1 cellular context compared by ENCODE assay signal in genomic region chr10:100535715-100536353, GRCh38.
TF ChIP-seq lines count a peak whose summit lies in the region.

Gene HIF1AN (plus strand): TSS chr10:100535943. CDS start chr10:100535959, 16 bp downstream.

TF ChIP-seq in K562, 482 proteins besides CTCF, POLR2A, EP300 and RAD21 (continued from another document and continues in another):
- peak; percentile 48; the same call in 1 of the 2 replicates for TF ChIP-seq ARID4B (CRISPR knock-in tag; IDR thresholded peaks at IDR 0.05)
- TF ChIP-seq NR2C2 (CRISPR knock-in tag; IDR thresholded peaks at IDR 0.05): no peak
- peak; percentile 94 for TF ChIP-seq NR2C2 (tag; IDR thresholded peaks at IDR 0.05)
- TF ChIP-seq, protein P1, sequence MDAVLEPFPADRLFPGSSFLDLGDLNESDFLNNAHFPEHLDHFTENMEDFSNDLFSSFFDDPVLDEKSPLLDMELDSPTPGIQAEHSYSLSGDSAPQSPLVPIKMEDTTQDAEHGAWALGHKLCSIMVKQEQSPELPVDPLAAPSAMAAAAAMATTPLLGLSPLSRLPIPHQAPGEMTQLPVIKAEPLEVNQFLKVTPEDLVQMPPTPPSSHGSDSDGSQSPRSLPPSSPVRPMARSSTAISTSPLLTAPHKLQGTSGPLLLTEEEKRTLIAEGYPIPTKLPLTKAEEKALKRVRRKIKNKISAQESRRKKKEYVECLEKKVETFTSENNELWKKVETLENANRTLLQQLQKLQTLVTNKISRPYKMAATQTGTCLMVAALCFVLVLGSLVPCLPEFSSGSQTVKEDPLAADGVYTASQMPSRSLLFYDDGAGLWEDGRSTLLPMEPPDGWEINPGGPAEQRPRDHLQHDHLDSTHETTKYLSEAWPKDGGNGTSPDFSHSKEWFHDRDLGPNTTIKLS (IDR thresholded peaks at IDR 0.05; ENCODE audit: borderline replicate concordance, low read depth): peak; percentile 34; the same call in 1 of the 2 replicates
- peak; percentile 62; the same call in 1 of the 2 replicates for TF ChIP-seq ELF1 (tag; IDR thresholded peaks at IDR 0.05)
- peak; percentile 48; the same call in 1 of the 2 replicates for TF ChIP-seq NCOA1 (IDR thresholded peaks at IDR 0.05; ENCODE audit: low read depth)
- TF ChIP-seq ATF1 (CRISPR knock-in tag; IDR thresholded peaks at IDR 0.05): no peak
- TF ChIP-seq ATF1 (tag; IDR thresholded peaks at IDR 0.05): peak; percentile 51
- TF ChIP-seq SOX6 (IDR thresholded peaks at IDR 0.05): peak; percentile 38; the same call in 1 of the 2 replicates
- TF ChIP-seq ZBTB7A (IDR thresholded peaks at IDR 0.05; ENCODE audit: borderline replicate concordance, control insufficient read depth, low read depth, low read length): no peak
- TF ChIP-seq NEUROD1 (IDR thresholded peaks at IDR 0.05; ENCODE audit: borderline replicate concordance, low read depth, low read length, partially characterized antibody): peak; percentile 49
- TF ChIP-seq POLR2AphosphoS5 (IDR thresholded peaks at IDR 0.05; ENCODE audit: control insufficient read depth, insufficient read depth, low read depth, low read length): peak; percentile 67; the same call in 1 of the 2 replicates
- TF ChIP-seq ATF7 (IDR thresholded peaks at IDR 0.05): peak; percentile 67
- peak in 1 of 2 experiments; percentile 48; a peak in 1 of 4 replicates for TF ChIP-seq MNT (conservative IDR thresholded peaks at IDR 0.05)
- peak; percentile 99 for TF ChIP-seq ZNF384 (IDR thresholded peaks at IDR 0.05; ENCODE audit: low read depth, low read length)
- 0 out of 2 replicates have a peak, but pooled peaks have one; percentile 25 for TF ChIP-seq MYC (IDR thresholded peaks at IDR 0.05; ENCODE audit: low read depth, low read length)
- TF ChIP-seq MYC (CRISPR knock-in tag; IDR thresholded peaks at IDR 0.05; ENCODE audit: borderline replicate concordance, low read depth): no peak
- TF ChIP-seq MAZ (CRISPR knock-in tag; conservative IDR thresholded peaks at IDR 0.05 in 1 of 2, IDR thresholded peaks at IDR 0.05 in 1 of 2): peak; percentile 60 to 87; a peak in 3 of 4 replicates
- TF ChIP-seq NCOA2 (IDR thresholded peaks at IDR 0.05; ENCODE audit: partially characterized antibody in 2 of 2): no peak
- no peak for TF ChIP-seq HSF4 (CRISPR knock-in tag; IDR thresholded peaks at IDR 0.05; ENCODE audit: borderline replicate concordance)
- TF ChIP-seq SLC30A9 (CRISPR knock-in tag; IDR thresholded peaks at IDR 0.05): no peak
- TF ChIP-seq, protein P2, sequence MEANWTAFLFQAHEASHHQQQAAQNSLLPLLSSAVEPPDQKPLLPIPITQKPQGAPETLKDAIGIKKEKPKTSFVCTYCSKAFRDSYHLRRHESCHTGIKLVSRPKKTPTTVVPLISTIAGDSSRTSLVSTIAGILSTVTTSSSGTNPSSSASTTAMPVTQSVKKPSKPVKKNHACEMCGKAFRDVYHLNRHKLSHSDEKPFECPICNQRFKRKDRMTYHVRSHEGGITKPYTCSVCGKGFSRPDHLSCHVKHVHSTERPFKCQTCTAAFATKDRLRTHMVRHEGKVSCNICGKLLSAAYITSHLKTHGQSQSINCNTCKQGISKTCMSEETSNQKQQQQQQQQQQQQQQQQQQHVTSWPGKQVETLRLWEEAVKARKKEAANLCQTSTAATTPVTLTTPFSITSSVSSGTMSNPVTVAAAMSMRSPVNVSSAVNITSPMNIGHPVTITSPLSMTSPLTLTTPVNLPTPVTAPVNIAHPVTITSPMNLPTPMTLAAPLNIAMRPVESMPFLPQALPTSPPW (CRISPR knock-in tag; IDR thresholded peaks at IDR 0.05): peak; percentile 64
- TF ChIP-seq NBN (IDR thresholded peaks at IDR 0.05; ENCODE audit: low read depth): peak; percentile 79
- 0 out of 2 replicates have a peak, but pooled peaks have one; percentile 53 for TF ChIP-seq CHAMP1 (IDR thresholded peaks at IDR 0.05)
- TF ChIP-seq SP1 (CRISPR knock-in tag; IDR thresholded peaks at IDR 0.05): peak; percentile 26; the same call in 1 of the 2 replicates
- TF ChIP-seq ZNF224 (CRISPR knock-in tag; IDR thresholded peaks at IDR 0.05): no peak
- TF ChIP-seq, protein P3, sequence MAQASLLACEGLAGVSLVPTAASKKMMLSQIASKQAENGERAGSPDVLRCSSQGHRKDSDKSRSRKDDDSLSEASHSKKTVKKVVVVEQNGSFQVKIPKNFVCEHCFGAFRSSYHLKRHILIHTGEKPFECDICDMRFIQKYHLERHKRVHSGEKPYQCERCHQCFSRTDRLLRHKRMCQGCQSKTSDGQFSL (CRISPR knock-in tag; IDR thresholded peaks at IDR 0.05): no peak
- TF ChIP-seq, protein P3 (tag; IDR thresholded peaks at IDR 0.05): no peak
- TF ChIP-seq POLR2B (IDR thresholded peaks at IDR 0.05; ENCODE audit: low read depth, partially characterized antibody): peak; percentile 89
- TF ChIP-seq POLR2G (IDR thresholded peaks at IDR 0.05; ENCODE audit: low read depth, low read length): peak; percentile 85
- TF ChIP-seq, protein P4, sequence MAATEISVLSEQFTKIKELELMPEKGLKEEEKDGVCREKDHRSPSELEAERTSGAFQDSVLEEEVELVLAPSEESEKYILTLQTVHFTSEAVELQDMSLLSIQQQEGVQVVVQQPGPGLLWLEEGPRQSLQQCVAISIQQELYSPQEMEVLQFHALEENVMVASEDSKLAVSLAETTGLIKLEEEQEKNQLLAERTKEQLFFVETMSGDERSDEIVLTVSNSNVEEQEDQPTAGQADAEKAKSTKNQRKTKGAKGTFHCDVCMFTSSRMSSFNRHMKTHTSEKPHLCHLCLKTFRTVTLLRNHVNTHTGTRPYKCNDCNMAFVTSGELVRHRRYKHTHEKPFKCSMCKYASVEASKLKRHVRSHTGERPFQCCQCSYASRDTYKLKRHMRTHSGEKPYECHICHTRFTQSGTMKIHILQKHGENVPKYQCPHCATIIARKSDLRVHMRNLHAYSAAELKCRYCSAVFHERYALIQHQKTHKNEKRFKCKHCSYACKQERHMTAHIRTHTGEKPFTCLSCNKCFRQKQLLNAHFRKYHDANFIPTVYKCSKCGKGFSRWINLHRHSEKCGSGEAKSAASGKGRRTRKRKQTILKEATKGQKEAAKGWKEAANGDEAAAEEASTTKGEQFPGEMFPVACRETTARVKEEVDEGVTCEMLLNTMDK (IDR thresholded peaks at IDR 0.05; ENCODE audit: borderline replicate concordance, insufficient read depth, low read depth, low read length, poor library complexity, severe bottlenecking): peak; percentile 40
- peak; percentile 46; the same call in 1 of the 2 replicates for TF ChIP-seq NKRF (IDR thresholded peaks at IDR 0.05; ENCODE audit: borderline replicate concordance)
